In genomic region chr4:153438916-153439756, GRCh38 we compare ENCODE assay signal across 8 cellular contexts. TPM values are rescaled to one million over a fixed set of nuclear protein-coding genes. Genes with fewer than 3 reads are reported as not detected.
DNase-seq lines count a peak whose midpoint lies in the region; ATAC-seq and TF ChIP-seq lines count a peak whose summit lies in the region.

No MANE protein-coding gene starts in this region.

- peak overlapping the region; percentile 88 to 96 (median 92) for H3K4me3 Mint-ChIP-seq in immature natural killer cell

- no peaks in the 10 kb centered on the region for H3K9me3 Mint-ChIP-seq in immature natural killer cell

- no peaks in the 10 kb centered on the region for H3K36me3 Mint-ChIP-seq in immature natural killer cell

- peaks cover 0 to 13% (median 6%) of the 10 kb centered on the region in 3 donors for H3K27me3 Mint-ChIP-seq in immature natural killer cell (ENCODE audit: low read depth in 3 of 3)

- 50 to 52% methylated on average over 13 of the region's 13 CpGs for WGBS in lower leg skin, 2 donors

- peaks cover 40 to 51% of the 10 kb centered on the region in 2 donors for H3K4me1 Mint-ChIP-seq in immature natural killer cell

- DNase-seq in UCSD-AML1 (lab: John Stamatoyannopoulos, UW; ENCODE audit: unreplicated experiment) = peak; percentile 14
- DNase-seq in immature natural killer cell = peak; percentile 70 to 72 (median 71)
- no peak for DNase-seq in NCI-H526 treated with DMSO at 0.1 percent for 48 hours (lab: John Stamatoyannopoulos, UW)
- DNase-seq in lower leg skin (ENCODE audit: low spot score in 2 of 2) = no peak
- no peak for DNase-seq in NCI-H2081 (lab: John Stamatoyannopoulos, UW)
- DNase-seq in H4 (ENCODE audit: low spot score) = no peak

- no peak for TF ChIP-seq CTCF in lower leg skin (IDR thresholded peaks at IDR 0.05)

- no peak overlapping the region for H3K4me3 ChIP-seq in lower leg skin (ENCODE audit: low read depth, poor library complexity, severe bottlenecking)

- ATAC-seq in GM18511 (IDR thresholded peaks at IDR 0.05; ENCODE audit: unreplicated experiment) = peak; percentile 81
- peak; percentile 76 for ATAC-seq in HG02759 (IDR thresholded peaks at IDR 0.05; ENCODE audit: unreplicated experiment)

- intact Hi-C loops in lower leg skin (cut with DNase I; ENCODE audit: low total_unique reads) = no loop called here

- TF ChIP-seq POLR2A in lower leg skin (IDR thresholded peaks at IDR 0.05) = no peak

- H3K27ac Mint-ChIP-seq in immature natural killer cell = peak overlapping the region; percentile 73 to 93 (median 88)

RNA-seq across cellular contexts. Expression of gene TMEM131L, which starts 27.0 kb away (rescaled TPM):
- polyA plus RNA-seq in immature natural killer cell = 10 to 100 TPM in 2 of 3 donors, 1 to 10 TPM in 1; 9.3 to 32.4 (median 20.6) TPM
- 10 to 100 TPM in 3 of 4 donors, 1 to 10 TPM in 1; 8.3 to 15.9 (median 12.1) TPM for total RNA-seq in lower leg skin
- 13.5 and 14.2 TPM in 2 replicates for total RNA-seq in H4 (2014; rRNA removed; shearing (Covaris generic))

Comparison
In these comparisons a context has a peak if more than half of its experiments do, and no peak if none do; other contexts are left out.
1. DNase-seq: peak in UCSD-AML1 (single experiment) and immature natural killer cell (3 of 3); none in NCI-H526 treated with DMSO at 0.1 percent for 48 hours (single experiment), lower leg skin (0 of 2), NCI-H2081 (0 of 2) and H4 (single experiment).